26 cellular contexts compared by ENCODE assay signal in genomic region chr5:6000867-6001266, GRCh38.
DNase-seq lines count a peak whose midpoint lies in the region; ATAC-seq, FAIRE-seq and TF ChIP-seq lines count a peak whose summit lies in the region.
"Had no signal": no experiment of that assay in that cellular context is flagged by ENCODE, and none has a peak within 500 bp of the region (broad histone marks: within the 10 kb centered on the region; RNA-seq: fewer than 3 reads in every experiment).

No MANE protein-coding gene starts in this region.

- TF ChIP-seq EP300 in H1 (IDR thresholded peaks at IDR 0.05; ENCODE audit: borderline replicate concordance in 1 of 2, low read depth in 2 of 2, low read length in 2 of 2) = no peak

- H4K5ac ChIP-seq in H1 (ENCODE audit: insufficient read length, low read depth, low read length) = no peak overlapping the region

- no peaks in the 10 kb centered on the region; a peak in 1 of 4 replicates for H3K9me3 ChIP-seq in H1 (ENCODE audit: insufficient read depth in 2 of 2, low read depth in 1 of 2, low read length in 1 of 2)
- H3K9me3 ChIP-seq: BE2C had no signal

- H2BK20ac ChIP-seq in H1 (ENCODE audit: low read length) = no peak overlapping the region

- POLR2A ChIA-PET in H1 (lab: Charles Lee; ENCODE audit: partially characterized antibody) = no interaction called here

- no peaks in the 10 kb centered on the region for H3F3A ChIP-seq in GM23338 (replicated peaks; ENCODE audit: low read depth)

- H4K91ac ChIP-seq in H1 (replicated peaks; ENCODE audit: insufficient read length, low read length) = no peak overlapping the region

- no peak for TF ChIP-seq CTCF in GM23338 (conservative IDR thresholded peaks at IDR 0.05; ENCODE audit: low read depth in 2 of 2)
- no peak for TF ChIP-seq CTCF in H1 (IDR thresholded peaks at IDR 0.05; ENCODE audit: control extremely low read depth in 1 of 3, insufficient read depth in 1 of 3, low read depth in 1 of 3, low read length in 3 of 3)
- TF ChIP-seq CTCF in progenitor cell of endocrine pancreas (IDR thresholded peaks at IDR 0.05; ENCODE audit: unreplicated experiment) = no peak

- no peak overlapping the region for H3K9ac ChIP-seq in H1 (replicated peaks in 1 of 4; ENCODE audit: extremely low read depth in 1 of 4, low read depth in 3 of 4, low read length in 3 of 4)
- H3K9ac ChIP-seq: BLaER1 treated with 17β-estradiol and CSF1 and Interleukin-3, amounts not matched to agents 10 nM and 100 nM had no signal

- H3K4me3 Mint-ChIP-seq in GM23338 (no peak overlapping the region), progenitor cell of endocrine pancreas (ENCODE audit: low read depth) (no peak overlapping the region)
- H3K4me3 Mint-ChIP-seq: CD14-positive monocyte; CD4-positive, alpha-beta T cell; CD8-positive, alpha-beta memory T cell; H9 had no signal

- no peak overlapping the region for H3K18ac ChIP-seq in H1 (ENCODE audit: extremely low read depth, low read length)

- no peak overlapping the region for H3K27ac Mint-ChIP-seq in GM23338
- H3K27ac Mint-ChIP-seq in progenitor cell of endocrine pancreas = peak overlapping the region; percentile 19
- H3K27ac Mint-ChIP-seq: CD14-positive monocyte; CD4-positive, alpha-beta T cell; CD8-positive, alpha-beta memory T cell had no signal

- no peak for DNase-seq in GM23338 (ENCODE audit: low spot score)
- no peak for DNase-seq in H1 (ENCODE audit: low read depth in 1 of 2, low spot score in 2 of 2)
- DNase-seq in left kidney (ENCODE audit: low read depth, low spot score) = peak; percentile 9
- DNase-seq in progenitor cell of endocrine pancreas (ENCODE audit: low spot score, unreplicated experiment) = no peak
- DNase-seq in effector CD8-positive, alpha-beta T cell (lab: John Stamatoyannopoulos, UW) = no peak
- no peak for DNase-seq in substantia nigra (lab: John Stamatoyannopoulos, UW)
- DNase-seq: ACHN; AML-193; BE2C; CD4-positive, alpha-beta T cell; CD8-positive, alpha-beta memory T cell; DMS 273 treated with DMSO at 0.1 percent for 48 hours; DMS79; EL; GDM1; GOT3; H9 had no signal

- no peaks in the 10 kb centered on the region for H4K20me1 ChIP-seq in GM23338 (replicated peaks; ENCODE audit: insufficient read depth)
- H4K20me1 ChIP-seq in H1 (replicated peaks in 1 of 2; ENCODE audit: control insufficient read depth in 1 of 2, insufficient read depth in 2 of 2, low read length in 2 of 2) = no peaks in the 10 kb centered on the region
- H4K20me1 ChIP-seq: BLaER1 treated with 17β-estradiol and CSF1 and Interleukin-3, amounts not matched to agents 10 nM and 100 nM had no signal

- H3K79me2 ChIP-seq in GM23338 (replicated peaks; ENCODE audit: insufficient read depth) (no peaks in the 10 kb centered on the region), H1 (ENCODE audit: control insufficient read depth in 1 of 2, insufficient read depth in 2 of 2, low read length in 2 of 2) (no peaks in the 10 kb centered on the region)

- H2AK5ac ChIP-seq in H1 (ENCODE audit: low read depth, low read length) = no peak overlapping the region

- H3K27me3 Mint-ChIP-seq in GM23338 (ENCODE audit: insufficient read depth, low read depth, poor library complexity) = no peaks in the 10 kb centered on the region
- H3K27me3 Mint-ChIP-seq in progenitor cell of endocrine pancreas = peaks cover 39% of the 10 kb centered on the region

- H3K23me2 ChIP-seq in H1 (ENCODE audit: low read depth, low read length) = no peaks in the 10 kb centered on the region

- no peak overlapping the region for H3K14ac ChIP-seq in H1 (ENCODE audit: insufficient read length)

- CTCF ChIA-PET in H1 (lab: Charles Lee; ENCODE audit: partially characterized antibody) = interaction anchor here (0.7 to 1.0 kb wide), 2 partner anchors 60 to 582 kb away, joined by 4 read pairs; no protein-coding TSS in a partner anchor

- H3K79me1 ChIP-seq in H1 (ENCODE audit: low read depth, low read length) = no peaks in the 10 kb centered on the region

- no peak overlapping the region for H3K56ac ChIP-seq in H1 (replicated peaks; ENCODE audit: insufficient read length, low read depth, low read length)

- H2BK5ac ChIP-seq in H1 (ENCODE audit: low read depth, low read length) = no peak overlapping the region

- H3K9me3 Mint-ChIP-seq in GM23338 (peaks cover 9% of the 10 kb centered on the region; the same call in 2 of the 3 replicates), progenitor cell of endocrine pancreas (ENCODE audit: low read depth) (peaks cover 6% of the 10 kb centered on the region)

- no peak overlapping the region for H3K23ac ChIP-seq in H1 (ENCODE audit: insufficient read length)

- H3K4me1 ChIP-seq in GM23338 (ENCODE audit: insufficient read depth) (no peaks in the 10 kb centered on the region), H1 (replicated peaks in 1 of 4; ENCODE audit: control insufficient read depth in 3 of 4, insufficient read depth in 4 of 4, low read length in 3 of 4) (no peaks in the 10 kb centered on the region; a peak in 1 of 7 replicates)
- H3K4me1 ChIP-seq: BE2C; BLaER1 treated with 17β-estradiol and CSF1 and Interleukin-3, amounts not matched to agents 10 nM and 100 nM had no signal

- no peak for TF ChIP-seq RAD21 in H1 (IDR thresholded peaks at IDR 0.05 in 1 of 2, conservative IDR thresholded peaks at IDR 0.05 in 1 of 2; ENCODE audit: low read depth in 2 of 2, low read length in 2 of 2)

- no peak overlapping the region for H3K27ac ChIP-seq in GM23338 (ENCODE audit: low read depth)
- no peak overlapping the region for H3K27ac ChIP-seq in H1 (ENCODE audit: low read depth, low read length)
- no peak overlapping the region for H3K27ac ChIP-seq in substantia nigra (ENCODE audit: low read depth, low read length, poor library complexity, severe bottlenecking)
- H3K27ac ChIP-seq: 22Rv1; BLaER1 treated with 17β-estradiol and CSF1 and Interleukin-3, amounts not matched to agents 10 nM and 100 nM had no signal

- H3K9me2 ChIP-seq in GM23338 (ENCODE audit: insufficient read depth) = peaks cover 5% of the 10 kb centered on the region

- no peak overlapping the region for H4K8ac ChIP-seq in H1 (ENCODE audit: extremely low read depth, insufficient read depth, low read length)

- H3K4ac ChIP-seq in H1 (replicated peaks; ENCODE audit: insufficient read length, low read depth, low read length) = no peak overlapping the region

- H3K36me3 ChIP-seq in GM23338 (ENCODE audit: insufficient read depth) (no peaks in the 10 kb centered on the region), H1 (ENCODE audit: control insufficient read depth in 2 of 4, insufficient read depth in 4 of 4, low read length in 3 of 4) (no peaks in the 10 kb centered on the region)
- H3K36me3 ChIP-seq: BE2C; BLaER1 treated with 17β-estradiol and CSF1 and Interleukin-3, amounts not matched to agents 10 nM and 100 nM had no signal

- no peak overlapping the region for H3K4me3 ChIP-seq in GM23338
- H3K4me3 ChIP-seq in H1 (ENCODE audit: extremely low read depth in 1 of 4, insufficient read depth in 2 of 4, low read depth in 3 of 4, low read length in 4 of 4) = no peak overlapping the region
- H3K4me3 ChIP-seq: BLaER1 treated with 17β-estradiol and CSF1 and Interleukin-3, amounts not matched to agents 10 nM and 100 nM; GM12878 had no signal

- H3K27me3 ChIP-seq in GM23338 (ENCODE audit: insufficient read depth) (no peaks in the 10 kb centered on the region), H1 (replicated peaks in 1 of 4; ENCODE audit: control insufficient read depth in 3 of 4, extremely low read depth in 1 of 4, insufficient read depth in 3 of 4, low read length in 3 of 4) (no peaks in the 10 kb centered on the region)
- H3K27me3 ChIP-seq: BE2C; BLaER1 treated with 17β-estradiol and CSF1 and Interleukin-3, amounts not matched to agents 10 nM and 100 nM had no signal

- 76% methylated on average over 6 of the region's 6 CpGs; no CpG with 5 or more reads in 1 of the 2 experiments for WGBS in H1 (ENCODE audit: extremely low coverage in 1 of 2, insufficient coverage in 1 of 2, insufficient read length in 1 of 2, insufficient replicate concordance in 2 of 2, low coverage in 1 of 2, low lambda C conversion rate in 2 of 2, missing lambda C conversion rate in 1 of 2), 2 experiments

- H2AFZ ChIP-seq in GM23338 (no peak overlapping the region), H1 (ENCODE audit: low read length) (0 out of 2 replicates have a peak overlapping the region, but pooled peaks have one; percentile 66)

- FAIRE-seq in H1 (lab: Jason Lieb, UNC) = no peak
- FAIRE-seq: A204.1, D721Med, GM12878 had no signal

- H3K4me2 ChIP-seq in GM23338 (no peak overlapping the region), H1 (ENCODE audit: insufficient read depth in 1 of 2, low read depth in 2 of 2, low read length in 2 of 2) (no peak overlapping the region)
- H3K4me2 ChIP-seq: BLaER1 treated with 17β-estradiol and CSF1 and Interleukin-3, amounts not matched to agents 10 nM and 100 nM had no signal

- no peak overlapping the region for H2BK15ac ChIP-seq in H1 (ENCODE audit: low read length)

- no peak overlapping the region for H2BK120ac ChIP-seq in H1 (replicated peaks; ENCODE audit: low read depth, low read length)

- peak; percentile 64 for ATAC-seq in GM23338
- no peak for ATAC-seq in GM18870 (IDR thresholded peaks at IDR 0.05; ENCODE audit: unreplicated experiment)
- no peak for ATAC-seq in GM18520 (IDR thresholded peaks at IDR 0.05; ENCODE audit: unreplicated experiment)
- ATAC-seq: GM12878, HCT116 had no signal

- H3K36me3 Mint-ChIP-seq in GM23338 (ENCODE audit: low read depth) (no peaks in the 10 kb centered on the region), progenitor cell of endocrine pancreas (ENCODE audit: insufficient read depth) (no peaks in the 10 kb centered on the region)
- H3K36me3 Mint-ChIP-seq: CD14-positive monocyte; CD8-positive, alpha-beta memory T cell had no signal

- no peak for TF ChIP-seq POLR2A in H1 (IDR thresholded peaks at IDR 0.05; ENCODE audit: control extremely low read depth in 1 of 2, low read depth in 2 of 2, low read length in 2 of 2)

- no peak overlapping the region for H2BK12ac ChIP-seq in H1 (ENCODE audit: low read depth, low read length)

- no peaks in the 10 kb centered on the region; the same call in 2 of the 3 replicates for H3K4me1 Mint-ChIP-seq in GM23338
- no peaks in the 10 kb centered on the region for H3K4me1 Mint-ChIP-seq in progenitor cell of endocrine pancreas (ENCODE audit: low read depth)
- H3K4me1 Mint-ChIP-seq: CD14-positive monocyte; CD8-positive, alpha-beta memory T cell had no signal

TF ChIP-seq in GM23338, 12 proteins besides CTCF, POLR2A, EP300 and RAD21 (continues in another document):
- no peak for TF ChIP-seq JUNB (IDR thresholded peaks at IDR 0.05; ENCODE audit: unreplicated experiment)
- no peak for TF ChIP-seq ZNF114 (CRISPR knock-in tag; IDR thresholded peaks at IDR 0.05)

TF ChIP-seq in H1, 55 proteins besides CTCF, POLR2A, EP300 and RAD21 (continues in another document):
- TF ChIP-seq JUND (IDR thresholded peaks at IDR 0.05; ENCODE audit: low read length) (no peak), HDAC6 (IDR thresholded peaks at IDR 0.05; ENCODE audit: low read depth, low read length) (no peak)
